ENCODE assay signal across 14 cellular contexts in the genomic region with DNA sequence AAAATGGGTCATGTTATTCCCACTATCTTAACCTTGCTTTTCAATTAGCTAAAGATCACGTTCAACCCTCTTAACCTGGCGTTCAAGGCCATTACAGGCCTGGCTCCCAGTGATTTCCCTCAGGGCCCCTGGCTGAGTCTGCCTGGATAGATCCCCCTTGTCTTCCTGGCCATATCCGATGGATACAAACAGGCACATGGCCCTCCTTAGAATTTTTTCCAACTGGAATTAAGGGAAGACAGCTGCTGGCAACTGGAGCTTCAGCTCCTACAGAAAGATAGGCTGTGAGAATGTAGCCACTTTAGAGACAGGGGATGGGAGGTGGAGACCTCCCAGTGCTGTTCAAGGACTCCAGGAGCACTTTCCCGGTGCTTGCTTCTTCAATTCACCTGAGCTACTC.
DNase-seq lines count a peak whose midpoint lies in the region; ATAC-seq and TF ChIP-seq lines count a peak whose summit lies in the region.
"Had no signal": no experiment of that assay in that cellular context is flagged by ENCODE, and none has a peak within 500 bp of the region (broad histone marks: within the 10 kb centered on the region; RNA-seq: fewer than 3 reads in every experiment).

No MANE protein-coding gene starts in this region.

- no peaks in the 10 kb centered on the region for H3K27me3 Mint-ChIP-seq in CD4-positive, alpha-beta memory T cell
- H3K27me3 Mint-ChIP-seq: CD4-positive, CD25-positive, alpha-beta regulatory T cell had no signal

- no peaks in the 10 kb centered on the region for H3K79me2 ChIP-seq in smooth muscle cell (ENCODE audit: low read depth)

- H3K27ac ChIP-seq in HEK293 (ENCODE audit: extremely low read depth, low read depth, low read length) (no peak overlapping the region), smooth muscle cell (ENCODE audit: low read depth) (peak overlapping the region; percentile 63)
- no peak overlapping the region for H3K27ac ChIP-seq in CD4-positive, alpha-beta memory T cell (ENCODE audit: low read depth, low read length)
- H3K27ac ChIP-seq: BLaER1 treated with 17β-estradiol and CSF1 and Interleukin-3, amounts not matched to agents 10 nM and 100 nM had no signal

- H3K4me3 Mint-ChIP-seq in CD4-positive, alpha-beta memory T cell = no peak overlapping the region

- H3K9me3 ChIP-seq in BE2C (no peaks in the 10 kb centered on the region), HEK293 (ENCODE audit: control insufficient read depth, insufficient read depth, low read depth, low read length) (no peaks in the 10 kb centered on the region), smooth muscle cell (replicated peaks; ENCODE audit: low read depth) (no peaks in the 10 kb centered on the region)
- H3K9me3 ChIP-seq in CD4-positive, alpha-beta memory T cell (ENCODE audit: control insufficient read depth in 1 of 2, low read length in 2 of 2) = no peaks in the 10 kb centered on the region

- intact Hi-C loops in CD4-positive, alpha-beta memory T cell (cut with micrococcal nuclease) = no loop called here

- peaks cover 86 to 95% of the 10 kb centered on the region in 2 donors for H3K36me3 Mint-ChIP-seq in CD4-positive, alpha-beta memory T cell

- ATAC-seq in GM19328 (IDR thresholded peaks at IDR 0.05; ENCODE audit: unreplicated experiment) = no peak
- no peak for ATAC-seq in HG03378 (IDR thresholded peaks at IDR 0.05; ENCODE audit: unreplicated experiment)

- no peak overlapping the region for H3K4me3 ChIP-seq in BE2C (ENCODE audit: low read depth, low read length)
- H3K4me3 ChIP-seq in HEK293 (ENCODE audit: low read depth, low read length) = no peak overlapping the region
- H3K4me3 ChIP-seq in smooth muscle cell = no peak overlapping the region
- H3K4me3 ChIP-seq in CD4-positive, alpha-beta memory T cell (ENCODE audit: low read length in 2 of 2) = no peak overlapping the region
- H3K4me3 ChIP-seq: BLaER1 treated with 17β-estradiol and CSF1 and Interleukin-3, amounts not matched to agents 10 nM and 100 nM had no signal

- POLR2A ChIA-PET in HEK293 (lab: Yijun Ruan, JAX) = no interaction called here
- POLR2A ChIA-PET in CD4-positive, alpha-beta memory T cell (lab: Charles Lee; ENCODE audit: partially characterized antibody) = no interaction called here

- no peak overlapping the region for H3K27ac Mint-ChIP-seq in CD4-positive, alpha-beta memory T cell
- H3K27ac Mint-ChIP-seq: CD4-positive, CD25-positive, alpha-beta regulatory T cell had no signal

- H4K20me1 ChIP-seq in smooth muscle cell (ENCODE audit: low read depth) = no peaks in the 10 kb centered on the region
- H4K20me1 ChIP-seq: BLaER1 treated with 17β-estradiol and CSF1 and Interleukin-3, amounts not matched to agents 10 nM and 100 nM had no signal

- peak; percentile 11 for DNase-seq in BE2C
- DNase-seq in islet precursor cell = peak; percentile 60
- no peak for DNase-seq in smooth muscle cell (lab: John Stamatoyannopoulos, UW; ENCODE audit: unreplicated experiment)
- no peak for DNase-seq in CD4-positive, alpha-beta memory T cell
- DNase-seq: 8988T; AML-193; CD4-positive, CD25-positive, alpha-beta regulatory T cell; DMS79; IMR-90; KBM-7 had no signal

- no peak overlapping the region for H3K9ac ChIP-seq in smooth muscle cell (ENCODE audit: low read depth)
- H3K9ac ChIP-seq: BLaER1 treated with 17β-estradiol and CSF1 and Interleukin-3, amounts not matched to agents 10 nM and 100 nM had no signal

- H3K9me3 Mint-ChIP-seq in CD4-positive, alpha-beta memory T cell = peaks cover 0 to 13% (median 3%) of the 10 kb centered on the region in 8 donors

- peaks cover 6% of the 10 kb centered on the region for H3K36me3 ChIP-seq in BE2C
- H3K36me3 ChIP-seq in HEK293 (ENCODE audit: control insufficient read depth in 2 of 2, insufficient read depth in 1 of 2, low read length in 2 of 2) = peaks cover 10 to 66% of the 10 kb centered on the region in 2 experiments; a peak in 2 of 3 replicates
- peaks cover 14% of the 10 kb centered on the region for H3K36me3 ChIP-seq in smooth muscle cell (ENCODE audit: low read depth)
- peaks cover 48% of the 10 kb centered on the region for H3K36me3 ChIP-seq in CD4-positive, alpha-beta memory T cell (ENCODE audit: insufficient read depth, low read length)

- H3K4me1 Mint-ChIP-seq in CD4-positive, alpha-beta memory T cell = no peaks in the 10 kb centered on the region

- H3K27me3 ChIP-seq in BE2C = no peaks in the 10 kb centered on the region
- no peaks in the 10 kb centered on the region for H3K27me3 ChIP-seq in smooth muscle cell (ENCODE audit: low read depth)
- H3K27me3 ChIP-seq in CD4-positive, alpha-beta memory T cell (ENCODE audit: insufficient read depth, low read length) = no peaks in the 10 kb centered on the region
- H3K27me3 ChIP-seq: BLaER1 treated with 17β-estradiol and CSF1 and Interleukin-3, amounts not matched to agents 10 nM and 100 nM had no signal

- H3K4me2 ChIP-seq in smooth muscle cell = no peak overlapping the region
- H3K4me2 ChIP-seq: BLaER1 treated with 17β-estradiol and CSF1 and Interleukin-3, amounts not matched to agents 10 nM and 100 nM had no signal

- whole genome bisulfite sequencing in smooth muscle cell (ENCODE audit: low lambda C conversion rate) = 86% methylated on average over 4 of the region's 4 CpGs

- no peak overlapping the region for H2AFZ ChIP-seq in smooth muscle cell (ENCODE audit: low read depth)

- TF ChIP-seq CTCF in BE2C (IDR thresholded peaks at IDR 0.05; ENCODE audit: low read depth, low read length) = no peak
- no peak for TF ChIP-seq CTCF in HEK293 (tag by site-specific recombination; IDR thresholded peaks at IDR 0.05)
- TF ChIP-seq CTCF in smooth muscle cell (IDR thresholded peaks at IDR 0.05; ENCODE audit: borderline replicate concordance, insufficient read depth, poor library complexity, severe bottlenecking) = no peak

- no peaks in the 10 kb centered on the region for H3F3A ChIP-seq in smooth muscle cell (ENCODE audit: low read depth)

- CTCF ChIA-PET in HEK293 (lab: Yijun Ruan, JAX) = no interaction called here
- CTCF ChIA-PET in CD4-positive, alpha-beta memory T cell (lab: Charles Lee; ENCODE audit: partially characterized antibody) = no interaction called here

- H3K4me1 ChIP-seq in BE2C = no peaks in the 10 kb centered on the region
- no peaks in the 10 kb centered on the region for H3K4me1 ChIP-seq in HEK293 (ENCODE audit: control insufficient read depth, insufficient read depth, low read length)
- H3K4me1 ChIP-seq in smooth muscle cell (ENCODE audit: low read depth) = no peaks in the 10 kb centered on the region
- no peaks in the 10 kb centered on the region for H3K4me1 ChIP-seq in CD4-positive, alpha-beta memory T cell (ENCODE audit: insufficient read depth, low read length)

TF ChIP-seq in HEK293, 187 proteins besides CTCF, POLR2A, EP300 and RAD21:
- TF ChIP-seq ZNF513 (tag by site-specific recombination; IDR thresholded peaks at IDR 0.05) (no peak), ZNF394 (tag by site-specific recombination; IDR thresholded peaks at IDR 0.05; ENCODE audit: borderline replicate concordance) (peak; percentile 16; the same call in 1 of the 2 replicates)
TF ChIP-seq in HEK293: peak in this region for 1.

Comparison
In these comparisons a context has a peak if more than half of its experiments do, and no peak if none do; other contexts are left out.
1. DNase-seq: peak in BE2C (single experiment) and islet precursor cell (single experiment); none in smooth muscle cell (single experiment) and CD4-positive, alpha-beta memory T cell (0 of 5).